In the genomic region with DNA sequence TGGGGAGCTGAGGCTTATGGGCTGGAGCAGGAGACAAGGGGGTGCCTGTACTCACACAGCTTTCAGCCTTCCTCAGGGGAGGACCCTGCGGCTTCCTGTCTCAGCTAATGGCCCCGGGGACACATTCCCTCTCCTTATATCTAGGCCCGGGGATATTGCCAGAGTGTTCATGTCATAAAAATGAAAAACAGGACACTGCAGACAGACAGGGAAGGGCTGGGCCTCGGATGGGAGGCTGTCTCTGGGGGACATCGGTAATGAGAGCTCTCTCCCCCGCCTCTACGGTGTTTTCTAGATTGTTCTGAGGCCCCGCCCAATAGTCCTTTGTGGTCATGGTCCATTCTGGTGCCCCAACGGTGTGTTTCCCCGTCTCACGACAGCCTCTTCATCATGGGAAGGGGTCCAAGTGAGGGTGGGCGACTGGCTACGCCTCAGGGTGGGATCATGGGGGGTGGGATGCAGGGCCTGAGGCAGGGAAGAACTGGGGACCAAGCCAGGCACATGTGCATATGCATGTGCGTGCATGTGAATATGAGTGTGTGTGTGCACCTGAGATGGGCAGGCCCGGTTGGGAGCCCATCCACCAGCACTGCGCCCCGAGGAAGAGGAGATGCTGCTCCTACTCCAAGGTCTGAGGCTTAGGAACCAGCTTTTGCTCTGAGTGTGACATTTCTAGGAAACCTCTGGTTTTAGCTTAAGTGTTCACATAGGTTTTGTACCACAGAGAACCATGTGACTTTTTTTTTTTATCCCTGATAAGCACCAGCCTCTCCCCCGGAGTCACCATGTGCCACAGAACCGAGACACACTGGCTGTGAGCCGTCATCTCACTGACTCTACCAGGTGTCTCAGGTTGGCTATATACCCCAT, we compare ENCODE assay signal across 1 cellular context.
A peak's percentile ranks its signal among the peaks of the same experiment; 100 is the strongest.
TF ChIP-seq lines count a peak whose summit lies in the region.

No MANE protein-coding gene starts in this region.

TF ChIP-seq in K562, 482 proteins besides CTCF, POLR2A, EP300 and RAD21 (continued from another document and continues in another):
- TF ChIP-seq, protein P1, sequence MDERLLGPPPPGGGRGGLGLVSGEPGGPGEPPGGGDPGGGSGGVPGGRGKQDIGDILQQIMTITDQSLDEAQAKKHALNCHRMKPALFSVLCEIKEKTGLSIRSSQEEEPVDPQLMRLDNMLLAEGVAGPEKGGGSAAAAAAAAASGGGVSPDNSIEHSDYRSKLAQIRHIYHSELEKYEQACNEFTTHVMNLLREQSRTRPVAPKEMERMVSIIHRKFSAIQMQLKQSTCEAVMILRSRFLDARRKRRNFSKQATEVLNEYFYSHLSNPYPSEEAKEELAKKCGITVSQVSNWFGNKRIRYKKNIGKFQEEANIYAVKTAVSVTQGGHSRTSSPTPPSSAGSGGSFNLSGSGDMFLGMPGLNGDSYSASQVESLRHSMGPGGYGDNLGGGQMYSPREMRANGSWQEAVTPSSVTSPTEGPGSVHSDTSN (CRISPR knock-in tag; IDR thresholded peaks at IDR 0.05; ENCODE audit: low read depth) = no peak
- TF ChIP-seq, protein P1 (tag; conservative IDR thresholded peaks at IDR 0.05; ENCODE audit: low read depth) = no peak
- peak; percentile 6; the same call in 1 of the 2 replicates for TF ChIP-seq ZNF586 (CRISPR knock-in tag; conservative IDR thresholded peaks at IDR 0.05)
- no peak for TF ChIP-seq FOS (IDR thresholded peaks at IDR 0.05; ENCODE audit: extremely low read depth, insufficient read length)
- TF ChIP-seq NFIX (CRISPR knock-in tag; IDR thresholded peaks at IDR 0.05; ENCODE audit: low read depth) = no peak
- TF ChIP-seq ELF2 (CRISPR knock-in tag; IDR thresholded peaks at IDR 0.05) = no peak
- TF ChIP-seq SMARCC2 (IDR thresholded peaks at IDR 0.05; ENCODE audit: low read depth) = no peak
- no peak for TF ChIP-seq DPF2 (IDR thresholded peaks at IDR 0.05)
- TF ChIP-seq ZC3H4 (CRISPR knock-in tag; IDR thresholded peaks at IDR 0.05; ENCODE audit: borderline replicate concordance) = no peak
- 0 out of 2 replicates have a peak, but pooled peaks have one; percentile 45 for TF ChIP-seq TCFL5 (CRISPR knock-in tag; conservative IDR thresholded peaks at IDR 0.05)
- no peak for TF ChIP-seq ZNF431 (CRISPR knock-in tag; IDR thresholded peaks at IDR 0.05)
- no peak for TF ChIP-seq ZNF253 (CRISPR knock-in tag; conservative IDR thresholded peaks at IDR 0.05)
- no peak for TF ChIP-seq KLF10 (CRISPR knock-in tag; IDR thresholded peaks at IDR 0.05)
- no peak for TF ChIP-seq SRSF3 (IDR thresholded peaks at IDR 0.05; ENCODE audit: insufficient read depth, low read length)
- TF ChIP-seq NFE2L1 (tag; IDR thresholded peaks at IDR 0.05; ENCODE audit: borderline replicate concordance, low read depth) = no peak
- TF ChIP-seq, protein P2, sequence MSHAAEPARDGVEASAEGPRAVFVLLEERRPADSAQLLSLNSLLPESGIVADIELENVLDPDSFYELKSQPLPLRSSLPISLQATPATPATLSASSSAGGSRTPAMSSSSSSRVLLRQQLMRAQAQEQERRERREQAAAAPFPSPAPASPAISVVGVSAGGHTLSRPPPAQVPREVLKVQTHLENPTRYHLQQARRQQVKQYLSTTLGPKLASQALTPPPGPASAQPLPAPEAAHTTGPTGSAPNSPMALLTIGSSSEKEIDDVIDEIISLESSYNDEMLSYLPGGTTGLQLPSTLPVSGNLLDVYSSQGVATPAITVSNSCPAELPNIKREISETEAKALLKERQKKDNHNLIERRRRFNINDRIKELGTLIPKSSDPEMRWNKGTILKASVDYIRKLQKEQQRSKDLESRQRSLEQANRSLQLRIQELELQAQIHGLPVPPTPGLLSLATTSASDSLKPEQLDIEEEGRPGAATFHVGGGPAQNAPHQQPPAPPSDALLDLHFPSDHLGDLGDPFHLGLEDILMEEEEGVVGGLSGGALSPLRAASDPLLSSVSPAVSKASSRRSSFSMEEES (CRISPR knock-in tag; IDR thresholded peaks at IDR 0.05) = peak; percentile 79
- TF ChIP-seq ZNF121 (CRISPR knock-in tag; conservative IDR thresholded peaks at IDR 0.05) = no peak
- TF ChIP-seq, protein P3, sequence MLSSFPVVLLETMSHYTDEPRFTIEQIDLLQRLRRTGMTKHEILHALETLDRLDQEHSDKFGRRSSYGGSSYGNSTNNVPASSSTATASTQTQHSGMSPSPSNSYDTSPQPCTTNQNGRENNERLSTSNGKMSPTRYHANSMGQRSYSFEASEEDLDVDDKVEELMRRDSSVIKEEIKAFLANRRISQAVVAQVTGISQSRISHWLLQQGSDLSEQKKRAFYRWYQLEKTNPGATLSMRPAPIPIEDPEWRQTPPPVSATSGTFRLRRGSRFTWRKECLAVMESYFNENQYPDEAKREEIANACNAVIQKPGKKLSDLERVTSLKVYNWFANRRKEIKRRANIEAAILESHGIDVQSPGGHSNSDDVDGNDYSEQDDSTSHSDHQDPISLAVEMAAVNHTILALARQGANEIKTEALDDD (IDR thresholded peaks at IDR 0.05) = no peak
- no peak for TF ChIP-seq SAFB2 (IDR thresholded peaks at IDR 0.05; ENCODE audit: borderline replicate concordance, low read depth, low read length, severe bottlenecking)
- TF ChIP-seq RFX7 (CRISPR knock-in tag; IDR thresholded peaks at IDR 0.05) = no peak
- TF ChIP-seq ZNF766 (CRISPR knock-in tag; conservative IDR thresholded peaks at IDR 0.05) = no peak
- no peak for TF ChIP-seq CC2D1A (IDR thresholded peaks at IDR 0.05)
- TF ChIP-seq PYGO2 (tag; IDR thresholded peaks at IDR 0.05) = no peak
- TF ChIP-seq, protein P4, sequence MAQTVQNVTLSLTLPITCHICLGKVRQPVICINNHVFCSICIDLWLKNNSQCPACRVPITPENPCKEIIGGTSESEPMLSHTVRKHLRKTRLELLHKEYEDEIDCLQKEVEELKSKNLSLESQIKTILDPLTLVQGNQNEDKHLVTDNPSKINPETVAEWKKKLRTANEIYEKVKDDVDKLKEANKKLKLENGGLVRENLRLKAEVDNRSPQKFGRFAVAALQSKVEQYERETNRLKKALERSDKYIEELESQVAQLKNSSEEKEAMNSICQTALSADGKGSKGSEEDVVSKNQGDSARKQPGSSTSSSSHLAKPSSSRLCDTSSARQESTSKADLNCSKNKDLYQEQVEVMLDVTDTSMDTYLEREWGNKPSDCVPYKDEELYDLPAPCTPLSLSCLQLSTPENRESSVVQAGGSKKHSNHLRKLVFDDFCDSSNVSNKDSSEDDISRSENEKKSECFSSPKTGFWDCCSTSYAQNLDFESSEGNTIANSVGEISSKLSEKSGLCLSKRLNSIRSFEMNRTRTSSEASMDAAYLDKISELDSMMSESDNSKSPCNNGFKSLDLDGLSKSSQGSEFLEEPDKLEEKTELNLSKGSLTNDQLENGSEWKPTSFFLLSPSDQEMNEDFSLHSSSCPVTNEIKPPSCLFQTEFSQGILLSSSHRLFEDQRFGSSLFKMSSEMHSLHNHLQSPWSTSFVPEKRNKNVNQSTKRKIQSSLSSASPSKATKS (CRISPR knock-in tag; IDR thresholded peaks at IDR 0.05) = 0 out of 2 replicates have a peak, but pooled peaks have one; percentile 18
- TF ChIP-seq ZBTB7A (IDR thresholded peaks at IDR 0.05; ENCODE audit: borderline replicate concordance, control insufficient read depth, low read depth, low read length) = no peak
- TF ChIP-seq ZNF668 (CRISPR knock-in tag; IDR thresholded peaks at IDR 0.05) = peak; percentile 75; the same call in 1 of the 2 replicates
- 0 out of 2 replicates have a peak, but pooled peaks have one; percentile 32 for TF ChIP-seq JUND (IDR thresholded peaks at IDR 0.05; ENCODE audit: borderline replicate concordance, low read depth, low read length)
- peak; percentile 28; the same call in 1 of the 3 replicates for TF ChIP-seq JUND (tag; IDR thresholded peaks at IDR 0.05; ENCODE audit: borderline replicate concordance, low read depth, low read length)
- TF ChIP-seq, protein P5, sequence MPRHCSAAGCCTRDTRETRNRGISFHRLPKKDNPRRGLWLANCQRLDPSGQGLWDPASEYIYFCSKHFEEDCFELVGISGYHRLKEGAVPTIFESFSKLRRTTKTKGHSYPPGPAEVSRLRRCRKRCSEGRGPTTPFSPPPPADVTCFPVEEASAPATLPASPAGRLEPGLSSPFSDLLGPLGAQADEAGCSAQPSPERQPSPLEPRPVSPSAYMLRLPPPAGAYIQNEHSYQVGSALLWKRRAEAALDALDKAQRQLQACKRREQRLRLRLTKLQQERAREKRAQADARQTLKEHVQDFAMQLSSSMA (CRISPR knock-in tag; IDR thresholded peaks at IDR 0.05) = no peak
- no peak for TF ChIP-seq NBN (IDR thresholded peaks at IDR 0.05; ENCODE audit: low read depth)
- TF ChIP-seq POLR3A (IDR thresholded peaks at IDR 0.05; ENCODE audit: borderline replicate concordance, extremely low read depth, insufficient read depth, insufficient read length) = no peak
- TF ChIP-seq XRCC5 (IDR thresholded peaks at IDR 0.05; ENCODE audit: low read depth, low read length) = no peak
- no peak for TF ChIP-seq ZNF785 (CRISPR knock-in tag; IDR thresholded peaks at IDR 0.05)
- TF ChIP-seq L3MBTL2 (IDR thresholded peaks at IDR 0.05) = no peak
- TF ChIP-seq SMAD4 (CRISPR knock-in tag; conservative IDR thresholded peaks at IDR 0.05) = peak; percentile 66; the same call in 1 of the 2 replicates
- TF ChIP-seq, protein P6, sequence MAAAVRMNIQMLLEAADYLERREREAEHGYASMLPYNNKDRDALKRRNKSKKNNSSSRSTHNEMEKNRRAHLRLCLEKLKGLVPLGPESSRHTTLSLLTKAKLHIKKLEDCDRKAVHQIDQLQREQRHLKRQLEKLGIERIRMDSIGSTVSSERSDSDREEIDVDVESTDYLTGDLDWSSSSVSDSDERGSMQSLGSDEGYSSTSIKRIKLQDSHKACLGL (CRISPR knock-in tag; IDR thresholded peaks at IDR 0.05; ENCODE audit: borderline replicate concordance, poor library complexity, severe bottlenecking) = peak; percentile 66
- TF ChIP-seq, protein P7, sequence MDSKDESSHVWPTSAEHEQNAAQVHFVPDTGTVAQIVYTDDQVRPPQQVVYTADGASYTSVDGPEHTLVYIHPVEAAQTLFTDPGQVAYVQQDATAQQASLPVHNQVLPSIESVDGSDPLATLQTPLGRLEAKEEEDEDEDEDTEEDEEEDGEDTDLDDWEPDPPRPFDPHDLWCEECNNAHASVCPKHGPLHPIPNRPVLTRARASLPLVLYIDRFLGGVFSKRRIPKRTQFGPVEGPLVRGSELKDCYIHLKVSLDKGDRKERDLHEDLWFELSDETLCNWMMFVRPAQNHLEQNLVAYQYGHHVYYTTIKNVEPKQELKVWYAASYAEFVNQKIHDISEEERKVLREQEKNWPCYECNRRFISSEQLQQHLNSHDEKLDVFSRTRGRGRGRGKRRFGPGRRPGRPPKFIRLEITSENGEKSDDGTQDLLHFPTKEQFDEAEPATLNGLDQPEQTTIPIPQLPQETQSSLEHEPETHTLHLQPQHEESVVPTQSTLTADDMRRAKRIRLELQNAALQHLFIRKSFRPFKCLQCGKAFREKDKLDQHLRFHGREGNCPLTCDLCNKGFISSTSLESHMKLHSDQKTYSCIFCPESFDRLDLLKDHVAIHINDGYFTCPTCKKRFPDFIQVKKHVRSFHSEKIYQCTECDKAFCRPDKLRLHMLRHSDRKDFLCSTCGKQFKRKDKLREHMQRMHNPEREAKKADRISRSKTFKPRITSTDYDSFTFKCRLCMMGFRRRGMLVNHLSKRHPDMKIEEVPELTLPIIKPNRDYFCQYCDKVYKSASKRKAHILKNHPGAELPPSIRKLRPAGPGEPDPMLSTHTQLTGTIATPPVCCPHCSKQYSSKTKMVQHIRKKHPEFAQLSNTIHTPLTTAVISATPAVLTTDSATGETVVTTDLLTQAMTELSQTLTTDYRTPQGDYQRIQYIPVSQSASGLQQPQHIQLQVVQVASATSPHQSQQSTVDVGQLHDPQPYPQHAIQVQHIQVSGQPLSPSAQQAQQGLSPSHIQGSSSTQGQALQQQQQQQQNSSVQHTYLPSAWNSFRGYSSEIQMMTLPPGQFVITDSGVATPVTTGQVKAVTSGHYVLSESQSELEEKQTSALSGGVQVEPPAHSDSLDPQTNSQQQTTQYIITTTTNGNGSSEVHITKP (IDR thresholded peaks at IDR 0.05; ENCODE audit: partially characterized antibody) = no peak
- TF ChIP-seq MYBL2 (IDR thresholded peaks at IDR 0.05; ENCODE audit: low read depth) = no peak
- no peak for TF ChIP-seq MYBL2 (CRISPR knock-in tag; IDR thresholded peaks at IDR 0.05; ENCODE audit: borderline replicate concordance)
- 0 out of 2 replicates have a peak, but pooled peaks have one; percentile 20 for TF ChIP-seq E2F3 (CRISPR knock-in tag; IDR thresholded peaks at IDR 0.05)
- TF ChIP-seq KDM4B (IDR thresholded peaks at IDR 0.05; ENCODE audit: borderline replicate concordance in 2 of 2, low read depth in 1 of 2) = no peak
- 0 out of 2 replicates have a peak, but pooled peaks have one; percentile 37 for TF ChIP-seq ZNF57 (CRISPR knock-in tag; IDR thresholded peaks at IDR 0.05)
- TF ChIP-seq RCOR1 (IDR thresholded peaks at IDR 0.05; ENCODE audit: borderline replicate concordance in 1 of 2, low read depth in 2 of 2, low read length in 2 of 2) = 0 out of 4 replicates have a peak, but pooled peaks have one; percentile 3 to 41
- no peak for TF ChIP-seq ZNF699 (CRISPR knock-in tag; IDR thresholded peaks at IDR 0.05; ENCODE audit: insufficient replicate concordance)
- TF ChIP-seq, protein P8, sequence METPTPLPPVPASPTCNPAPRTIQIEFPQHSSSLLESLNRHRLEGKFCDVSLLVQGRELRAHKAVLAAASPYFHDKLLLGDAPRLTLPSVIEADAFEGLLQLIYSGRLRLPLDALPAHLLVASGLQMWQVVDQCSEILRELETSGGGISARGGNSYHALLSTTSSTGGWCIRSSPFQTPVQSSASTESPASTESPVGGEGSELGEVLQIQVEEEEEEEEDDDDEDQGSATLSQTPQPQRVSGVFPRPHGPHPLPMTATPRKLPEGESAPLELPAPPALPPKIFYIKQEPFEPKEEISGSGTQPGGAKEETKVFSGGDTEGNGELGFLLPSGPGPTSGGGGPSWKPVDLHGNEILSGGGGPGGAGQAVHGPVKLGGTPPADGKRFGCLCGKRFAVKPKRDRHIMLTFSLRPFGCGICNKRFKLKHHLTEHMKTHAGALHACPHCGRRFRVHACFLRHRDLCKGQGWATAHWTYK (CRISPR knock-in tag; IDR thresholded peaks at IDR 0.05) = peak; percentile 74; the same call in 1 of the 2 replicates
- TF ChIP-seq TBL1XR1 (IDR thresholded peaks at IDR 0.05; ENCODE audit: low read length in 2 of 2) = 0 out of 4 replicates have a peak, but pooled peaks of 1 of the 2 experiments have one; percentile 20
- TF ChIP-seq ZNF75A (CRISPR knock-in tag; IDR thresholded peaks at IDR 0.05) = no peak
- peak; percentile 92 for TF ChIP-seq MYC (IDR thresholded peaks at IDR 0.05; ENCODE audit: low read depth, low read length)
- peak; percentile 53; the same call in 1 of the 2 replicates for TF ChIP-seq MYC (CRISPR knock-in tag; IDR thresholded peaks at IDR 0.05; ENCODE audit: borderline replicate concordance, low read depth)
- no peak for TF ChIP-seq KHSRP (IDR thresholded peaks at IDR 0.05)
- TF ChIP-seq TAF1 (IDR thresholded peaks at IDR 0.05; ENCODE audit: control insufficient read depth, extremely low read depth, insufficient read depth, low read length, severe bottlenecking) = no peak
- TF ChIP-seq BRD4 (IDR thresholded peaks at IDR 0.05) = no peak
